In genomic region chr14:90742252-90742651, GRCh38 we compare ENCODE assay signal across 18 cellular contexts.
DNase-seq lines count a peak whose midpoint lies in the region; ATAC-seq and TF ChIP-seq lines count a peak whose summit lies in the region.
"Had no signal": no experiment of that assay in that cellular context is flagged by ENCODE, and none has a peak within 500 bp of the region (broad histone marks: within the 10 kb centered on the region; RNA-seq: fewer than 3 reads in every experiment).

No MANE protein-coding gene starts in this region.

- H3K9me3 ChIP-seq in psoas muscle (no peaks in the 10 kb centered on the region), thoracic aorta (no peaks in the 10 kb centered on the region), Karpas-422 (ENCODE audit: low read length) (0 out of 2 replicates have a peak, but pooled peaks cover 1% of the 10 kb centered on the region)

- no peak overlapping the region for H3K9ac ChIP-seq in Karpas-422 (ENCODE audit: low read length)

- H4K20me1 ChIP-seq in Karpas-422 (ENCODE audit: insufficient read depth, low read depth, low read length), result no peaks in the 10 kb centered on the region; the same call in 1 of the 2 replicates

- H3K36me3 ChIP-seq in psoas muscle (ENCODE audit: insufficient read depth in 1 of 2, low read depth in 1 of 2), result peaks cover 0 to 4% of the 10 kb centered on the region in 2 donors
- no peaks in the 10 kb centered on the region for H3K36me3 ChIP-seq in thoracic aorta
- H3K36me3 ChIP-seq in Karpas-422 (ENCODE audit: insufficient read depth, low read length), result no peaks in the 10 kb centered on the region

- H3K4me2 ChIP-seq in Karpas-422 (ENCODE audit: low read depth, low read length, poor library complexity, severe bottlenecking), result no peak overlapping the region

- DNase-seq in dorsolateral prefrontal cortex (no peak), psoas muscle (no peak), thoracic aorta (ENCODE audit: low spot score) (no peak), cerebellar cortex (ENCODE audit: low spot score) (no peak), Karpas-422 (no peak)
- DNase-seq: AML-193; DMS79; GOT3; NCI-H1105; NCI-H1694; NCI-H510A; NCI-H748 treated with DMSO at 0.1 percent for 48 hours; NK-92 treated with Interleukin-12 subunit alpha and Interleukin-12 subunit beta, amount 100 ng/mL, for 24 hours; SHP77 had no signal

- TF ChIP-seq CTCF in dorsolateral prefrontal cortex (IDR thresholded peaks at IDR 0.05 in 54 of 56, conservative IDR thresholded peaks at IDR 0.05 in 2 of 56; ENCODE audit: low read depth in 1 of 56, partially characterized antibody in 56 of 56) (no peak), psoas muscle (IDR thresholded peaks at IDR 0.05) (no peak), thoracic aorta (IDR thresholded peaks at IDR 0.05) (no peak)

- H3K9me2 ChIP-seq in Karpas-422 (replicated peaks; ENCODE audit: insufficient read depth, low read length), result no peaks in the 10 kb centered on the region

- H3K79me2 ChIP-seq in Karpas-422 (ENCODE audit: low read length), result no peaks in the 10 kb centered on the region

- ATAC-seq in psoas muscle, result no peak
- no peak for ATAC-seq in thoracic aorta (ENCODE audit: insufficient number of reproducible peaks, low FRiP score, low read depth)
- ATAC-seq in HG03565 (IDR thresholded peaks at IDR 0.05; ENCODE audit: unreplicated experiment), result no peak
- ATAC-seq: HCT116 had no signal

- H3K27ac ChIP-seq in angular gyrus (ENCODE audit: low read depth, low read length) (peak overlapping the region; percentile 46), dorsolateral prefrontal cortex (peak overlapping the region in 47 of 59 donors; percentile 6 to 82 (median 62)), psoas muscle (peak overlapping the region; percentile 63), thoracic aorta (peak overlapping the region; percentile 71 to 82), Karpas-422 (ENCODE audit: low read length) (no peak overlapping the region)
- H3K27ac ChIP-seq: C4-2B had no signal

- H3K4me3 ChIP-seq in dorsolateral prefrontal cortex (no peak overlapping the region), psoas muscle (no peak overlapping the region), thoracic aorta (no peak overlapping the region), Karpas-422 (ENCODE audit: low read length) (no peak overlapping the region)

- intact Hi-C loops in dorsolateral prefrontal cortex (cut with DNase I) (no loop called here), psoas muscle (cut with DNase I) (no loop called here)

- no peak overlapping the region for H2AFZ ChIP-seq in Karpas-422 (ENCODE audit: low read length)

- H3K27me3 ChIP-seq in dorsolateral prefrontal cortex, result no peaks in the 10 kb centered on the region
- no peaks in the 10 kb centered on the region for H3K27me3 ChIP-seq in psoas muscle (ENCODE audit: insufficient read depth in 3 of 3, low read length in 2 of 3)
- no peaks in the 10 kb centered on the region for H3K27me3 ChIP-seq in thoracic aorta (replicated peaks; ENCODE audit: insufficient read depth)
- peaks cover 4% of the 10 kb centered on the region; the same call in 1 of the 2 replicates for H3K27me3 ChIP-seq in Karpas-422 (ENCODE audit: low read length)

- H3K4me1 ChIP-seq in psoas muscle (peaks cover 40% of the 10 kb centered on the region), thoracic aorta (ENCODE audit: control insufficient read depth in 1 of 2, low read depth in 2 of 2) (peaks cover 12 to 45% of the 10 kb centered on the region in 2 donors), Karpas-422 (ENCODE audit: low read length) (no peaks in the 10 kb centered on the region)

- 89 to 98% (median 92%) methylated on average over 2 of the region's 2 CpGs for WGBS in psoas muscle, 3 donors
